In the genomic region with DNA sequence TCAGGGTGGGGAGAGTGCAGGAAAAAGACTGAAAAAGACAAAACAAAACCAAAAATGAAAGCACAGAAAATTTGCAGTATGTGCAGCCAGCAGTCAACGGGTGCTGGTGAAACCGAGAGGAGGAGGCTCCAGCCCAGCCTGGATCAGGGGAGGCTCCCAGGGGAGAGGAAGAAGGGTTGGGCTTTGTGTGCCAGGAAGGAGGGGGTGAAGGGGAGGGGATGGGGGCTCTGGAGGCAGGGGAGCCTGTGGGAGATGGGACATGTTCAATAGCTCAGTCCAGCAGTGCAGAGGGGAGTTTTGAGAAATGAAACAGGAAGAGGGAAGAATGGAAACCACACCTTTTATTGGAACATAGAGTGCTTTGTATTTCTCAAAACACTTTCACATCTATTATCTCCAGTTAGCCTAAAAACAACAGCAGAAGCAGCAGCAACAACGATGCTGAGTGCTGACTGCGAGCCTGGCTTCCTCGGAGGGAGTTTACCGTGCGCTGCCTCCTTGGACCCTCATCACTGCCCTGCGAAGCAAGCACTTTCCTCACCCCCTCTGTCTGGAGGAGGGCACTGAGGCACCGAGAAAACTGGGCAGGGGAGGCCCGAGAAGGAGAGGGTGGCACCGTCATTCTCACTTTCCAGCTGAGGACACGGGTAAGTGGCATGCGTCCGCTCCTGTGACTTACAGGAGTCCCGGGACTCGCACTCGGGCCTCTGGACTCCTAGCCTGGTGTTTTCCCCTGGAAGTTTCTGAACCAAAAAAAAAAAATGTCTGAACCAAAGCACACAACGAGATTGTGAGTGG, we compare ENCODE assay signal across 1 cellular context.
A peak's percentile ranks its signal among the peaks of the same experiment; 100 is the strongest.
TF ChIP-seq lines count a peak whose summit lies in the region.

No MANE protein-coding gene starts in this region.

TF ChIP-seq in GM12878, 131 proteins besides CTCF, POLR2A, EP300 and RAD21 (continued from another document and continues in another):
- TF ChIP-seq, protein P1, sequence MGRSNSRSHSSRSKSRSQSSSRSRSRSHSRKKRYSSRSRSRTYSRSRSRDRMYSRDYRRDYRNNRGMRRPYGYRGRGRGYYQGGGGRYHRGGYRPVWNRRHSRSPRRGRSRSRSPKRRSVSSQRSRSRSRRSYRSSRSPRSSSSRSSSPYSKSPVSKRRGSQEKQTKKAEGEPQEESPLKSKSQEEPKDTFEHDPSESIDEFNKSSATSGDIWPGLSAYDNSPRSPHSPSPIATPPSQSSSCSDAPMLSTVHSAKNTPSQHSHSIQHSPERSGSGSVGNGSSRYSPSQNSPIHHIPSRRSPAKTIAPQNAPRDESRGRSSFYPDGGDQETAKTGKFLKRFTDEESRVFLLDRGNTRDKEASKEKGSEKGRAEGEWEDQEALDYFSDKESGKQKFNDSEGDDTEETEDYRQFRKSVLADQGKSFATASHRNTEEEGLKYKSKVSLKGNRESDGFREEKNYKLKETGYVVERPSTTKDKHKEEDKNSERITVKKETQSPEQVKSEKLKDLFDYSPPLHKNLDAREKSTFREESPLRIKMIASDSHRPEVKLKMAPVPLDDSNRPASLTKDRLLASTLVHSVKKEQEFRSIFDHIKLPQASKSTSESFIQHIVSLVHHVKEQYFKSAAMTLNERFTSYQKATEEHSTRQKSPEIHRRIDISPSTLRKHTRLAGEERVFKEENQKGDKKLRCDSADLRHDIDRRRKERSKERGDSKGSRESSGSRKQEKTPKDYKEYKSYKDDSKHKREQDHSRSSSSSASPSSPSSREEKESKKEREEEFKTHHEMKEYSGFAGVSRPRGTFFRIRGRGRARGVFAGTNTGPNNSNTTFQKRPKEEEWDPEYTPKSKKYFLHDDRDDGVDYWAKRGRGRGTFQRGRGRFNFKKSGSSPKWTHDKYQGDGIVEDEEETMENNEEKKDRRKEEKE (IDR thresholded peaks at IDR 0.05) = no peak
- TF ChIP-seq NR2C2 (IDR thresholded peaks at IDR 0.05; ENCODE audit: borderline replicate concordance, control insufficient read depth, insufficient read length, low read depth) = no peak
- TF ChIP-seq SP1 (IDR thresholded peaks at IDR 0.05; ENCODE audit: low read depth, low read length) = no peak
- no peak for TF ChIP-seq TAF1 (IDR thresholded peaks at IDR 0.05; ENCODE audit: borderline replicate concordance, low read depth, low read length)
- TF ChIP-seq, protein P2, sequence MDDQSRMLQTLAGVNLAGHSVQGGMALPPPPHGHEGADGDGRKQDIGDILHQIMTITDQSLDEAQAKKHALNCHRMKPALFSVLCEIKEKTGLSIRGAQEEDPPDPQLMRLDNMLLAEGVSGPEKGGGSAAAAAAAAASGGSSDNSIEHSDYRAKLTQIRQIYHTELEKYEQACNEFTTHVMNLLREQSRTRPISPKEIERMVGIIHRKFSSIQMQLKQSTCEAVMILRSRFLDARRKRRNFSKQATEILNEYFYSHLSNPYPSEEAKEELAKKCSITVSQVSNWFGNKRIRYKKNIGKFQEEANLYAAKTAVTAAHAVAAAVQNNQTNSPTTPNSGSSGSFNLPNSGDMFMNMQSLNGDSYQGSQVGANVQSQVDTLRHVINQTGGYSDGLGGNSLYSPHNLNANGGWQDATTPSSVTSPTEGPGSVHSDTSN (IDR thresholded peaks at IDR 0.05; ENCODE audit: insufficient replicate concordance, low read depth, low read length) = no peak
- TF ChIP-seq, protein P3, sequence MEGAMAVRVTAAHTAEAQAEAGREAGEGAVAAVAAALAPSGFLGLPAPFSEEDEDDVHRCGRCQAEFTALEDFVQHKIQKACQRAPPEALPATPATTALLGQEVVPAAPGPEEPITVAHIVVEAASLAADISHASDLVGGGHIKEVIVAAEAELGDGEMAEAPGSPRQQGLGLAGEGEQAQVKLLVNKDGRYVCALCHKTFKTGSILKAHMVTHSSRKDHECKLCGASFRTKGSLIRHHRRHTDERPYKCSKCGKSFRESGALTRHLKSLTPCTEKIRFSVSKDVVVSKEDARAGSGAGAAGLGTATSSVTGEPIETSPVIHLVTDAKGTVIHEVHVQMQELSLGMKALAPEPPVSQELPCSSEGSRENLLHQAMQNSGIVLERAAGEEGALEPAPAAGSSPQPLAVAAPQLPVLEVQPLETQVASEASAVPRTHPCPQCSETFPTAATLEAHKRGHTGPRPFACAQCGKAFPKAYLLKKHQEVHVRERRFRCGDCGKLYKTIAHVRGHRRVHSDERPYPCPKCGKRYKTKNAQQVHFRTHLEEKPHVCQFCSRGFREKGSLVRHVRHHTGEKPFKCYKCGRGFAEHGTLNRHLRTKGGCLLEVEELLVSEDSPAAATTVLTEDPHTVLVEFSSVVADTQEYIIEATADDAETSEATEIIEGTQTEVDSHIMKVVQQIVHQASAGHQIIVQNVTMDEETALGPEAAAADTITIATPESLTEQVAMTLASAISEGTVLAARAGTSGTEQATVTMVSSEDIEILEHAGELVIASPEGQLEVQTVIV (IDR thresholded peaks at IDR 0.05; ENCODE audit: borderline replicate concordance, partially characterized antibody) = no peak
- TF ChIP-seq ZNF274 (IDR thresholded peaks at IDR 0.05; ENCODE audit: insufficient read depth, insufficient read length) = no peak
- TF ChIP-seq HDAC6 (IDR thresholded peaks at IDR 0.05; ENCODE audit: unreplicated experiment) = no peak
- TF ChIP-seq CEBPB (IDR thresholded peaks at IDR 0.05; ENCODE audit: borderline replicate concordance in 1 of 2, low read depth in 2 of 2, low read length in 2 of 2) = no peak
- TF ChIP-seq, protein P4, sequence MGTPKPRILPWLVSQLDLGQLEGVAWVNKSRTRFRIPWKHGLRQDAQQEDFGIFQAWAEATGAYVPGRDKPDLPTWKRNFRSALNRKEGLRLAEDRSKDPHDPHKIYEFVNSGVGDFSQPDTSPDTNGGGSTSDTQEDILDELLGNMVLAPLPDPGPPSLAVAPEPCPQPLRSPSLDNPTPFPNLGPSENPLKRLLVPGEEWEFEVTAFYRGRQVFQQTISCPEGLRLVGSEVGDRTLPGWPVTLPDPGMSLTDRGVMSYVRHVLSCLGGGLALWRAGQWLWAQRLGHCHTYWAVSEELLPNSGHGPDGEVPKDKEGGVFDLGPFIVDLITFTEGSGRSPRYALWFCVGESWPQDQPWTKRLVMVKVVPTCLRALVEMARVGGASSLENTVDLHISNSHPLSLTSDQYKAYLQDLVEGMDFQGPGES (IDR thresholded peaks at IDR 0.05) = no peak
- TF ChIP-seq POLR2AphosphoS2 (IDR thresholded peaks at IDR 0.05; ENCODE audit: low read depth, low read length) = no peak
- TF ChIP-seq, protein P5, sequence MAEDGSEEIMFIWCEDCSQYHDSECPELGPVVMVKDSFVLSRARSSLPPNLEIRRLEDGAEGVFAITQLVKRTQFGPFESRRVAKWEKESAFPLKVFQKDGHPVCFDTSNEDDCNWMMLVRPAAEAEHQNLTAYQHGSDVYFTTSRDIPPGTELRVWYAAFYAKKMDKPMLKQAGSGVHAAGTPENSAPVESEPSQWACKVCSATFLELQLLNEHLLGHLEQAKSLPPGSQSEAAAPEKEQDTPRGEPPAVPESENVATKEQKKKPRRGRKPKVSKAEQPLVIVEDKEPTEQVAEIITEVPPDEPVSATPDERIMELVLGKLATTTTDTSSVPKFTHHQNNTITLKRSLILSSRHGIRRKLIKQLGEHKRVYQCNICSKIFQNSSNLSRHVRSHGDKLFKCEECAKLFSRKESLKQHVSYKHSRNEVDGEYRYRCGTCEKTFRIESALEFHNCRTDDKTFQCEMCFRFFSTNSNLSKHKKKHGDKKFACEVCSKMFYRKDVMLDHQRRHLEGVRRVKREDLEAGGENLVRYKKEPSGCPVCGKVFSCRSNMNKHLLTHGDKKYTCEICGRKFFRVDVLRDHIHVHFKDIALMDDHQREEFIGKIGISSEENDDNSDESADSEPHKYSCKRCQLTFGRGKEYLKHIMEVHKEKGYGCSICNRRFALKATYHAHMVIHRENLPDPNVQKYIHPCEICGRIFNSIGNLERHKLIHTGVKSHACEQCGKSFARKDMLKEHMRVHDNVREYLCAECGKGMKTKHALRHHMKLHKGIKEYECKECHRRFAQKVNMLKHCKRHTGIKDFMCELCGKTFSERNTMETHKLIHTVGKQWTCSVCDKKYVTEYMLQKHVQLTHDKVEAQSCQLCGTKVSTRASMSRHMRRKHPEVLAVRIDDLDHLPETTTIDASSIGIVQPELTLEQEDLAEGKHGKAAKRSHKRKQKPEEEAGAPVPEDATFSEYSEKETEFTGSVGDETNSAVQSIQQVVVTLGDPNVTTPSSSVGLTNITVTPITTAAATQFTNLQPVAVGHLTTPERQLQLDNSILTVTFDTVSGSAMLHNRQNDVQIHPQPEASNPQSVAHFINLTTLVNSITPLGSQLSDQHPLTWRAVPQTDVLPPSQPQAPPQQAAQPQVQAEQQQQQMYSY (CRISPR knock-in tag; IDR thresholded peaks at IDR 0.05) = no peak
- TF ChIP-seq BACH1 (IDR thresholded peaks at IDR 0.05; ENCODE audit: borderline replicate concordance) = no peak
- TF ChIP-seq KAT2A (conservative IDR thresholded peaks at IDR 0.05; ENCODE audit: control insufficient read depth, low read depth, low read length) = no peak
- TF ChIP-seq SMAD5 (IDR thresholded peaks at IDR 0.05; ENCODE audit: low read depth) = no peak
- TF ChIP-seq TCF3 (IDR thresholded peaks at IDR 0.05; ENCODE audit: borderline replicate concordance, insufficient read depth, low read depth, low read length) = no peak
- peak; percentile 82 for TF ChIP-seq IKZF1 (conservative IDR thresholded peaks at IDR 0.05)
- no peak for TF ChIP-seq SREBF1 (IDR thresholded peaks at IDR 0.05; ENCODE audit: low read length)
- TF ChIP-seq ZNF24 (IDR thresholded peaks at IDR 0.05) = no peak; the same call in 1 of the 2 replicates
- TF ChIP-seq RUNX3 (IDR thresholded peaks at IDR 0.05; ENCODE audit: low read length) = peak; percentile 83
- TF ChIP-seq MYC (IDR thresholded peaks at IDR 0.05; ENCODE audit: insufficient read depth, insufficient read length, insufficient replicate concordance, low read length, severe bottlenecking) = no peak
- TF ChIP-seq ASH2L (IDR thresholded peaks at IDR 0.05; ENCODE audit: borderline replicate concordance, low read depth) = no peak
- TF ChIP-seq TBL1XR1 (IDR thresholded peaks at IDR 0.05; ENCODE audit: low read depth, low read length) = no peak
- TF ChIP-seq SMAD1 (IDR thresholded peaks at IDR 0.05; ENCODE audit: low read depth, partially characterized antibody) = no peak
- TF ChIP-seq, protein P6, sequence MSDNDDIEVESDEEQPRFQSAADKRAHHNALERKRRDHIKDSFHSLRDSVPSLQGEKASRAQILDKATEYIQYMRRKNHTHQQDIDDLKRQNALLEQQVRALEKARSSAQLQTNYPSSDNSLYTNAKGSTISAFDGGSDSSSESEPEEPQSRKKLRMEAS (IDR thresholded peaks at IDR 0.05; ENCODE audit: low read depth, low read length) = no peak
- no peak for TF ChIP-seq MTA3 (IDR thresholded peaks at IDR 0.05; ENCODE audit: borderline replicate concordance, low read length)
- TF ChIP-seq PML (IDR thresholded peaks at IDR 0.05; ENCODE audit: low read length) = no peak
- TF ChIP-seq CBFB (IDR thresholded peaks at IDR 0.05; ENCODE audit: low read depth) = no peak
- no peak for TF ChIP-seq STAT3 (IDR thresholded peaks at IDR 0.05; ENCODE audit: low read depth, low read length)
- no peak for TF ChIP-seq CBX5 (IDR thresholded peaks at IDR 0.05; ENCODE audit: low read depth)
- TF ChIP-seq, protein P7, sequence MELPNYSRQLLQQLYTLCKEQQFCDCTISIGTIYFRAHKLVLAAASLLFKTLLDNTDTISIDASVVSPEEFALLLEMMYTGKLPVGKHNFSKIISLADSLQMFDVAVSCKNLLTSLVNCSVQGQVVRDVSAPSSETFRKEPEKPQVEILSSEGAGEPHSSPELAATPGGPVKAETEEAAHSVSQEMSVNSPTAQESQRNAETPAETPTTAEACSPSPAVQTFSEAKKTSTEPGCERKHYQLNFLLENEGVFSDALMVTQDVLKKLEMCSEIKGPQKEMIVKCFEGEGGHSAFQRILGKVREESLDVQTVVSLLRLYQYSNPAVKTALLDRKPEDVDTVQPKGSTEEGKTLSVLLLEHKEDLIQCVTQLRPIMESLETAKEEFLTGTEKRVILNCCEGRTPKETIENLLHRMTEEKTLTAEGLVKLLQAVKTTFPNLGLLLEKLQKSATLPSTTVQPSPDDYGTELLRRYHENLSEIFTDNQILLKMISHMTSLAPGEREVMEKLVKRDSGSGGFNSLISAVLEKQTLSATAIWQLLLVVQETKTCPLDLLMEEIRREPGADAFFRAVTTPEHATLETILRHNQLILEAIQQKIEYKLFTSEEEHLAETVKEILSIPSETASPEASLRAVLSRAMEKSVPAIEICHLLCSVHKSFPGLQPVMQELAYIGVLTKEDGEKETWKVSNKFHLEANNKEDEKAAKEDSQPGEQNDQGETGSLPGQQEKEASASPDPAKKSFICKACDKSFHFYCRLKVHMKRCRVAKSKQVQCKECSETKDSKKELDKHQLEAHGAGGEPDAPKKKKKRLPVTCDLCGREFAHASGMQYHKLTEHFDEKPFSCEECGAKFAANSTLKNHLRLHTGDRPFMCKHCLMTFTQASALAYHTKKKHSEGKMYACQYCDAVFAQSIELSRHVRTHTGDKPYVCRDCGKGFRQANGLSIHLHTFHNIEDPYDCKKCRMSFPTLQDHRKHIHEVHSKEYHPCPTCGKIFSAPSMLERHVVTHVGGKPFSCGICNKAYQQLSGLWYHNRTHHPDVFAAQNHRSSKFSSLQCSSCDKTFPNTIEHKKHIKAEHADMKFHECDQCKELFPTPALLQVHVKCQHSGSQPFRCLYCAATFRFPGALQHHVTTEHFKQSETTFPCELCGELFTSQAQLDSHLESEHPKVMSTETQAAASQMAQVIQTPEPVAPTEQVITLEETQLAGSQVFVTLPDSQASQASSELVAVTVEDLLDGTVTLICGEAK (IDR thresholded peaks at IDR 0.05; ENCODE audit: borderline replicate concordance) = no peak
- TF ChIP-seq SIN3A (IDR thresholded peaks at IDR 0.05; ENCODE audit: low read depth, low read length) = no peak
- TF ChIP-seq, protein P8, sequence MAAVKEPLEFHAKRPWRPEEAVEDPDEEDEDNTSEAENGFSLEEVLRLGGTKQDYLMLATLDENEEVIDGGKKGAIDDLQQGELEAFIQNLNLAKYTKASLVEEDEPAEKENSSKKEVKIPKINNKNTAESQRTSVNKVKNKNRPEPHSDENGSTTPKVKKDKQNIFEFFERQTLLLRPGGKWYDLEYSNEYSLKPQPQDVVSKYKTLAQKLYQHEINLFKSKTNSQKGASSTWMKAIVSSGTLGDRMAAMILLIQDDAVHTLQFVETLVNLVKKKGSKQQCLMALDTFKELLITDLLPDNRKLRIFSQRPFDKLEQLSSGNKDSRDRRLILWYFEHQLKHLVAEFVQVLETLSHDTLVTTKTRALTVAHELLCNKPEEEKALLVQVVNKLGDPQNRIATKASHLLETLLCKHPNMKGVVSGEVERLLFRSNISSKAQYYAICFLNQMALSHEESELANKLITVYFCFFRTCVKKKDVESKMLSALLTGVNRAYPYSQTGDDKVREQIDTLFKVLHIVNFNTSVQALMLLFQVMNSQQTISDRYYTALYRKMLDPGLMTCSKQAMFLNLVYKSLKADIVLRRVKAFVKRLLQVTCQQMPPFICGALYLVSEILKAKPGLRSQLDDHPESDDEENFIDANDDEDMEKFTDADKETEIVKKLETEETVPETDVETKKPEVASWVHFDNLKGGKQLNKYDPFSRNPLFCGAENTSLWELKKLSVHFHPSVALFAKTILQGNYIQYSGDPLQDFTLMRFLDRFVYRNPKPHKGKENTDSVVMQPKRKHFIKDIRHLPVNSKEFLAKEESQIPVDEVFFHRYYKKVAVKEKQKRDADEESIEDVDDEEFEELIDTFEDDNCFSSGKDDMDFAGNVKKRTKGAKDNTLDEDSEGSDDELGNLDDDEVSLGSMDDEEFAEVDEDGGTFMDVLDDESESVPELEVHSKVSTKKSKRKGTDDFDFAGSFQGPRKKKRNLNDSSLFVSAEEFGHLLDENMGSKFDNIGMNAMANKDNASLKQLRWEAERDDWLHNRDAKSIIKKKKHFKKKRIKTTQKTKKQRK (IDR thresholded peaks at IDR 0.05; ENCODE audit: low read depth, low read length) = no peak
- TF ChIP-seq IKZF2 (IDR thresholded peaks at IDR 0.05) = peak; percentile 95 to 97
- TF ChIP-seq BMI1 (IDR thresholded peaks at IDR 0.05; ENCODE audit: borderline replicate concordance) = no peak
- peak; percentile 38; the same call in 1 of the 2 replicates for TF ChIP-seq GATAD2B (conservative IDR thresholded peaks at IDR 0.05; ENCODE audit: low read depth)
- no peak for TF ChIP-seq SMARCA5 (IDR thresholded peaks at IDR 0.05)
- peak; percentile 76 for TF ChIP-seq HDGF (IDR thresholded peaks at IDR 0.05)
